ENCODE assay signal across 11 cellular contexts in the genomic region with DNA sequence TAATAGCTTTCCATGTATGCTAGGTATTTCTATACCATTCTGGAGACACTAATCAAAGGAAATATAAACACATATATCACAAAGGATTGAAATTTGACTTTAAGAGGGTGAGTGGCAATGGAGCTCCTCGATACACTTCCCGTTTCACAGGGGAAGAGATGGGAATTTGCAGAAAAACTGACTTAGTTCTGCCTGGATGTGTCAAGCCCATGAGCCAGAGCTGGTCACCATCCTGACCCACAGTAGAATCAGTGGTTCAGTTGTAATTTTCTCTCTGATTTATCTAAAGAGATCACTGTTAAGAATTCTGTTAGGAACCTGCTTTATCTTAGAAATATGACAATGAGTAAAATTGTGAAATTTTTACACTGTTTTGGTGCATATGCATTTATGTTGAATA. TPM values are rescaled to one million over a fixed set of nuclear protein-coding genes. Genes with fewer than 3 reads are reported as not detected.
DNase-seq lines count a peak whose midpoint lies in the region; ATAC-seq and TF ChIP-seq lines count a peak whose summit lies in the region.
"Had no signal": no experiment of that assay in that cellular context is flagged by ENCODE, and none has a peak within 500 bp of the region (broad histone marks: within the 10 kb centered on the region; RNA-seq: fewer than 3 reads in every experiment).

No MANE protein-coding gene starts in this region.

- H3K36me3 ChIP-seq in mesenchymal stem cell (ENCODE audit: control insufficient read depth in 1 of 2, insufficient read depth in 2 of 2, low read depth in 1 of 2, low read length in 2 of 2) = no peaks in the 10 kb centered on the region

- peak overlapping the region; percentile 48 to 74 for H3K4me3 Mint-ChIP-seq in CD14-positive monocyte
- H3K4me3 Mint-ChIP-seq in activated T-helper 1 cell treated with anti-CD3 and anti-CD28 coated beads, Interleukin-12 subunit alpha, Interleukin-12 subunit beta, Interleukin-2, Interleukin-4 antibody, amounts not matched to agents 30 ng/mL and 10 ng/mL and 1 ng/mL, durations not matched to agents 14 hours and 24 hours and 36 hours = peak overlapping the region; percentile 54
- no peak overlapping the region for H3K4me3 Mint-ChIP-seq in Calu3 (ENCODE audit: low read depth, unreplicated experiment)
- H3K4me3 Mint-ChIP-seq: stimulated activated memory B cell treated with anti-CD40 and anti-IgM and Interleukin-4, amounts not matched to agents 10 μg/mL and 1 μg/mL and 100 μg/mL, for 72 hours had no signal

- no peak overlapping the region for H2AK5ac ChIP-seq in mesenchymal stem cell (ENCODE audit: low read length, severe bottlenecking)

- no peak overlapping the region for H3K14ac ChIP-seq in mesenchymal stem cell (ENCODE audit: low read length in 2 of 2)

- H3K9me3 ChIP-seq in mesenchymal stem cell (ENCODE audit: control insufficient read depth, low read length) = no peaks in the 10 kb centered on the region

- H4K8ac ChIP-seq in mesenchymal stem cell (ENCODE audit: low read length) = no peak overlapping the region

- H3K4me2 ChIP-seq in mesenchymal stem cell (ENCODE audit: low read length, poor library complexity, severe bottlenecking) = no peak overlapping the region

- H2BK5ac ChIP-seq in mesenchymal stem cell (ENCODE audit: low read depth, low read length, poor library complexity, severe bottlenecking) = no peak overlapping the region

- H3K4me1 Mint-ChIP-seq in CD14-positive monocyte = peaks cover 13% of the 10 kb centered on the region
- peaks cover 42% of the 10 kb centered on the region for H3K4me1 Mint-ChIP-seq in activated T-helper 1 cell treated with anti-CD3 and anti-CD28 coated beads, Interleukin-12 subunit alpha, Interleukin-12 subunit beta, Interleukin-2, Interleukin-4 antibody, amounts not matched to agents 30 ng/mL and 10 ng/mL and 1 ng/mL, durations not matched to agents 14 hours and 24 hours and 36 hours (ENCODE audit: low read depth)
- no peaks in the 10 kb centered on the region for H3K4me1 Mint-ChIP-seq in Calu3 (ENCODE audit: low read depth, unreplicated experiment)
- H3K4me1 Mint-ChIP-seq: stimulated activated memory B cell treated with anti-CD40 and anti-IgM and Interleukin-4, amounts not matched to agents 10 μg/mL and 1 μg/mL and 100 μg/mL, for 72 hours had no signal

- CTCF ChIA-PET in Calu3 (lab: Charles Lee) = no interaction called here

- no peak overlapping the region for H3K27ac ChIP-seq in mesenchymal stem cell (ENCODE audit: low read length, poor library complexity, severe bottlenecking)

- H3K4me1 ChIP-seq in mesenchymal stem cell (ENCODE audit: control insufficient read depth, insufficient read depth, low read depth, low read length) = no peaks in the 10 kb centered on the region

- peak overlapping the region in 1 of 2 experiments; percentile 43 for H3K18ac ChIP-seq in mesenchymal stem cell (ENCODE audit: low read depth in 1 of 2, low read length in 2 of 2)

- TF ChIP-seq CTCF in CD14-positive monocyte (IDR thresholded peaks at IDR 0.05) = no peak
- TF ChIP-seq CTCF in Calu3 (IDR thresholded peaks at IDR 0.05; ENCODE audit: unreplicated experiment) = no peak

- WGBS in mesenchymal stem cell = 92% methylated on average over 2 of the region's 2 CpGs

- H3K9me3 Mint-ChIP-seq in CD14-positive monocyte (peaks cover 0 to 8% (median 4%) of the 10 kb centered on the region in 7 donors), Calu3 (ENCODE audit: low read depth, unreplicated experiment) (no peaks in the 10 kb centered on the region)
- H3K9me3 Mint-ChIP-seq in activated T-helper 1 cell treated with anti-CD3 and anti-CD28 coated beads, Interleukin-12 subunit alpha, Interleukin-12 subunit beta, Interleukin-2, Interleukin-4 antibody, amounts not matched to agents 30 ng/mL and 10 ng/mL and 1 ng/mL, durations not matched to agents 14 hours and 24 hours and 36 hours = no peaks in the 10 kb centered on the region
- H3K9me3 Mint-ChIP-seq: stimulated activated memory B cell treated with anti-CD40 and anti-IgM and Interleukin-4, amounts not matched to agents 10 μg/mL and 1 μg/mL and 100 μg/mL, for 72 hours had no signal

- H3K79me1 ChIP-seq in mesenchymal stem cell (replicated peaks; ENCODE audit: low read length, poor library complexity, severe bottlenecking) = no peaks in the 10 kb centered on the region

- intact Hi-C loops in CD14-positive monocyte (cut with micrococcal nuclease) (no loop called here), Calu3 (cut with micrococcal nuclease; ENCODE audit: unreplicated experiment) (no loop called here)
- intact Hi-C loops in activated T-helper 1 cell treated with anti-CD3 and anti-CD28 coated beads, Interleukin-12 subunit alpha, Interleukin-12 subunit beta, Interleukin-2, Interleukin-4 antibody, amounts not matched to agents 30 ng/mL and 10 ng/mL and 1 ng/mL, durations not matched to agents 14 hours and 24 hours and 36 hours (cut with micrococcal nuclease) = loop anchor here (1.0 to 2.0 kb wide), 6 partner anchors 9 to 167 kb away; partner anchors contain the start of gene PLCL1

- H3K4ac ChIP-seq in mesenchymal stem cell (ENCODE audit: low read depth in 1 of 2, low read length in 2 of 2) = no peak overlapping the region

- peak overlapping the region in 1 of 2 experiments; percentile 70 for H3K4me3 ChIP-seq in mesenchymal stem cell (ENCODE audit: insufficient read depth in 1 of 2, low read depth in 1 of 2, low read length in 2 of 2)

- H3K9ac ChIP-seq in mesenchymal stem cell (ENCODE audit: low read length) = peak overlapping the region; percentile 84

- H2BK15ac ChIP-seq in mesenchymal stem cell (ENCODE audit: low read depth, poor library complexity, severe bottlenecking) = no peak overlapping the region

- H3K27me3 Mint-ChIP-seq in CD14-positive monocyte (ENCODE audit: low read depth in 3 of 3) (no peaks in the 10 kb centered on the region), Calu3 (ENCODE audit: unreplicated experiment) (peaks cover 17% of the 10 kb centered on the region)
- peaks cover 3% of the 10 kb centered on the region for H3K27me3 Mint-ChIP-seq in activated T-helper 1 cell treated with anti-CD3 and anti-CD28 coated beads, Interleukin-12 subunit alpha, Interleukin-12 subunit beta, Interleukin-2, Interleukin-4 antibody, amounts not matched to agents 30 ng/mL and 10 ng/mL and 1 ng/mL, durations not matched to agents 14 hours and 24 hours and 36 hours (ENCODE audit: insufficient read depth)
- H3K27me3 Mint-ChIP-seq: stimulated activated memory B cell treated with anti-CD40 and anti-IgM and Interleukin-4, amounts not matched to agents 10 μg/mL and 1 μg/mL and 100 μg/mL, for 72 hours had no signal

- DNase-seq in CD14-positive monocyte (ENCODE audit: low spot score) = no peak
- DNase-seq in activated T-helper 1 cell treated with anti-CD3 and anti-CD28 coated beads, Interleukin-12 subunit alpha, Interleukin-12 subunit beta, Interleukin-2, Interleukin-4 antibody, amounts not matched to agents 30 ng/mL and 10 ng/mL and 1 ng/mL, durations not matched to agents 14 hours and 24 hours and 36 hours (ENCODE audit: low spot score) = no peak
- no peak for DNase-seq in mesenchymal stem cell
- no peak for DNase-seq in nucleus accumbens (lab: John Stamatoyannopoulos, UW)
- no peak for DNase-seq in NCI-H2196 (lab: John Stamatoyannopoulos, UW; ENCODE audit: unreplicated experiment)
- DNase-seq in Calu3 = no peak
- DNase-seq in HT-29 (ENCODE audit: low spot score) = no peak
- DNase-seq: NCI-H2029 had no signal

- H3K23ac ChIP-seq in mesenchymal stem cell (ENCODE audit: low read length in 2 of 2) = no peak overlapping the region

- H2BK12ac ChIP-seq in mesenchymal stem cell (ENCODE audit: low read length in 2 of 2) = no peak overlapping the region

- H3K27me3 ChIP-seq in mesenchymal stem cell (ENCODE audit: control insufficient read depth in 1 of 2, insufficient read depth in 1 of 2, low read length in 2 of 2) = no peaks in the 10 kb centered on the region

- peak; percentile 6 for ATAC-seq in GM21381 (IDR thresholded peaks at IDR 0.05; ENCODE audit: unreplicated experiment)

- no peak overlapping the region for H4K91ac ChIP-seq in mesenchymal stem cell (ENCODE audit: low read length)

- H2AFZ ChIP-seq in mesenchymal stem cell (ENCODE audit: low read depth, low read length) = no peak overlapping the region

- H3K36me3 Mint-ChIP-seq in CD14-positive monocyte = no peaks in the 10 kb centered on the region
- peaks cover 3% of the 10 kb centered on the region for H3K36me3 Mint-ChIP-seq in activated T-helper 1 cell treated with anti-CD3 and anti-CD28 coated beads, Interleukin-12 subunit alpha, Interleukin-12 subunit beta, Interleukin-2, Interleukin-4 antibody, amounts not matched to agents 30 ng/mL and 10 ng/mL and 1 ng/mL, durations not matched to agents 14 hours and 24 hours and 36 hours (ENCODE audit: low read depth)
- H3K36me3 Mint-ChIP-seq in Calu3 (ENCODE audit: insufficient read depth, unreplicated experiment) = no peaks in the 10 kb centered on the region
- H3K36me3 Mint-ChIP-seq: stimulated activated memory B cell treated with anti-CD40 and anti-IgM and Interleukin-4, amounts not matched to agents 10 μg/mL and 1 μg/mL and 100 μg/mL, for 72 hours had no signal

- BruUV-seq in Calu3 (replicated peaks; lab: Mats Ljungman, UMichigan) = no TSS peak

- H2BK120ac ChIP-seq in mesenchymal stem cell (ENCODE audit: low read depth, low read length) = no peak overlapping the region

- peak overlapping the region in 6 of 7 donors; percentile 46 to 83 (median 75) for H3K27ac Mint-ChIP-seq in CD14-positive monocyte
- peak overlapping the region; percentile 76 for H3K27ac Mint-ChIP-seq in activated T-helper 1 cell treated with anti-CD3 and anti-CD28 coated beads, Interleukin-12 subunit alpha, Interleukin-12 subunit beta, Interleukin-2, Interleukin-4 antibody, amounts not matched to agents 30 ng/mL and 10 ng/mL and 1 ng/mL, durations not matched to agents 14 hours and 24 hours and 36 hours
- H3K27ac Mint-ChIP-seq in Calu3 (ENCODE audit: unreplicated experiment) = no peak overlapping the region
- H3K27ac Mint-ChIP-seq: stimulated activated memory B cell treated with anti-CD40 and anti-IgM and Interleukin-4, amounts not matched to agents 10 μg/mL and 1 μg/mL and 100 μg/mL, for 72 hours had no signal

RNA-seq across cellular contexts. Expression of gene PLCL1, which starts 34.2 kb away (rescaled TPM):
- 1 to 10 TPM in 1 of 2 donors, under 1 TPM in 1; 0.79 to 1.4 TPM for polyA plus RNA-seq in CD14-positive monocyte
- total RNA-seq in activated T-helper 1 cell treated with anti-CD3 and anti-CD28 coated beads, Interleukin-12 subunit alpha, Interleukin-12 subunit beta, Interleukin-2, Interleukin-4 antibody, amounts not matched to agents 30 ng/mL and 10 ng/mL and 1 ng/mL, durations not matched to agents 14 hours and 24 hours and 36 hours = 0.62 and 0.78 TPM in 2 replicates
- 0.18 TPM for polyA plus RNA-seq in mesenchymal stem cell (2013, experiment 1 of 2)
- polyA plus RNA-seq in mesenchymal stem cell (2013, experiment 2 of 2) = 0.19 TPM
- 0.07 TPM in 1 of 2 replicates, not detected in the other for total RNA-seq in Calu3 (2022)
- total RNA-seq in HT-29 (2014; rRNA removed; shearing (Covaris generic)) = 0.08 and 0.13 TPM in 2 replicates

RNA-seq across cellular contexts. Expression of gene BOLL, which starts 53.5 kb away (rescaled TPM):
- polyA plus RNA-seq in CD14-positive monocyte = not detected
- 0.51 TPM in 1 of 2 replicates, not detected in the other for total RNA-seq in activated T-helper 1 cell treated with anti-CD3 and anti-CD28 coated beads, Interleukin-12 subunit alpha, Interleukin-12 subunit beta, Interleukin-2, Interleukin-4 antibody, amounts not matched to agents 30 ng/mL and 10 ng/mL and 1 ng/mL, durations not matched to agents 14 hours and 24 hours and 36 hours
- not detected for polyA plus RNA-seq in mesenchymal stem cell (2013, experiment 1 of 2)
- polyA plus RNA-seq in mesenchymal stem cell (2013, experiment 2 of 2) = not detected
- total RNA-seq in Calu3 (2022) = not detected in 2 replicates
- total RNA-seq in HT-29 (2014; rRNA removed; shearing (Covaris generic)) = not detected in 2 replicates
- total RNA-seq: renal cortical epithelial cell had no signal
